Comparison of ENCODE assay signal across 22 cellular contexts in genomic region chr4:24928708-24929107, GRCh38.
"Had no signal": no experiment of that assay in that cellular context is flagged by ENCODE, and none has a peak within 500 bp of the region (broad histone marks: within the 10 kb centered on the region; RNA-seq: fewer than 3 reads in every experiment).

No MANE protein-coding gene starts in this region.

- H3K4me3 ChIP-seq: adrenal gland, breast epithelium, coronary artery, esophagus squamous epithelium, heart right ventricle, mucosa of descending colon, pancreas, right lobe of liver, suprapubic skin, transverse colon, vagina had no signal

- ATAC-seq: activated naive CD4-positive, alpha-beta T cell treated with anti-CD3 and anti-CD28 coated beads, Interleukin-2, amount 50 U/mL, for 72 hours; heart right ventricle; mucosa of descending colon; pancreas; right lobe of liver; stimulated activated naive CD8-positive, alpha-beta T cell treated with anti-CD3 and anti-CD28 coated beads, Interleukin-15, amount 100 ng/mL, for 72 hours had no signal

- H3K4me1 ChIP-seq: adrenal gland, breast epithelium, right lobe of liver, suprapubic skin, vagina had no signal

- DNase-seq: activated CD4-positive, alpha-beta T cell treated with anti-CD3 and anti-CD28 coated beads for 1 hour; activated CD4-positive, alpha-beta T cell treated with anti-CD3 and anti-CD28 coated beads, Interleukin-2, amount 50 U/mL, for 4 hours; activated gamma-delta T cell treated with Interleukin-2 at 50 U/mL for 16 hours; adrenal gland; effector CD4-positive, alpha-beta T cell; esophagus squamous epithelium; heart right ventricle; mesenchymal stem cell; mucosa of descending colon; naive B cell; pancreas; right lobe of liver; small intestine; stimulated activated CD4-positive, alpha-beta T cell treated with anti-CD3 and anti-CD28 coated beads, Interleukin-4, amount 100 ng/mL, for 1 hour; stimulated activated naive CD8-positive, alpha-beta T cell treated with anti-CD3 and anti-CD28 coated beads, Interleukin-15, amount 100 ng/mL, for 72 hours; transverse colon; WERI-Rb-1 had no signal

- H3K9me3 ChIP-seq: pancreas, transverse colon had no signal

- H3K27ac ChIP-seq: adrenal gland, breast epithelium, coronary artery, esophagus squamous epithelium, heart right ventricle, pancreas, right lobe of liver, suprapubic skin, transverse colon, vagina, WERI-Rb-1 had no signal

- H3K36me3 ChIP-seq: adrenal gland, breast epithelium, esophagus squamous epithelium, heart right ventricle, pancreas, right lobe of liver, suprapubic skin, transverse colon, vagina, WERI-Rb-1 had no signal

- H3K27me3 ChIP-seq: adrenal gland, breast epithelium, pancreas, right lobe of liver, suprapubic skin, vagina had no signal
